9 cellular contexts compared by ENCODE assay signal in the genomic region with DNA sequence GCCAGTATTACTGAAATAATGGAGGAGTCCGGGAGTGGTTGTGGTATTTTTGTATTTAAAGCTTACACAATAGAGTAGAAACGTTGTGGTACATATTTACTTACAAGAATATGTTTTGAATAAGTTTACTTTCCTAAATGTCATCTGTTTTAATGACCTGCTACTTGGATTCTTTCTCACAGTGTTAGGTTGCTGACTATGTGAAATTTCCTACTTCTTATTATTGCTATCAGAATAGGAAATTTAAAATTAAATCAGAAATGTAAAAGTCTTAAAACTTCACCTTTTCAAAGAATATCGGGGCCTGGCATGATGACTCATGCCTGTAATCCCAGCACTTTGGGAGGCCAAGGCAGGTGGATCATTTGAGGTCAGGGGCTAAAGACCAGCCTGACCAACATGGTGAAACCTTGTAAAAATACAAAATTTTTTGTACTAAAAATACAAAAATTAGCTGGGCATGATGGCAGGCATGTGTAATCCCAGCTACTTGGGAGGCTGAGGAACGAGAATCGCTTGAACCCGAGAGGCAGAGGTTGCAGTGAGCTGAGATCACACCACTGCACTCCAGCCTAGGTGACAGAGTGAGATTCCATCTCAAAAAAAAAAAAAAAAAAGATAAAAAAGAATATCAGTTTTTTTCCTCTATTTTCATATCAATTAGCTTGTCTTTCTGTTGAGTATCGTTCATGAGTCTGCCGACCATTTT.
A peak's percentile ranks its signal among the peaks of the same experiment; 100 is the strongest.
DNase-seq lines count a peak whose midpoint lies in the region; ATAC-seq and TF ChIP-seq lines count a peak whose summit lies in the region.
"Had no signal": no experiment of that assay in that cellular context is flagged by ENCODE, and none has a peak within 500 bp of the region (broad histone marks: within the 10 kb centered on the region; RNA-seq: fewer than 3 reads in every experiment).

No MANE protein-coding gene starts in this region.

- peaks cover 50% of the 10 kb centered on the region for H3K4me1 ChIP-seq in left ventricle myocardium inferior
- H3K4me1 ChIP-seq in upper lobe of left lung = peaks cover 54 to 60% (median 58%) of the 10 kb centered on the region in 4 donors

- WGBS in upper lobe of left lung, 2 donors = 62 to 67% methylated on average over 8 of the region's 8 CpGs

- H3K4me3 Mint-ChIP-seq in activated CD8-positive, alpha-beta T cell treated with anti-CD3 and anti-CD28 coated beads, Interleukin-2, amount 10 ng/mL, durations not matched to agents 7 days and 5 days = peak overlapping the region; percentile 51

- TF ChIP-seq POLR2A in upper lobe of left lung (IDR thresholded peaks at IDR 0.05) = no peak

- no peak for TF ChIP-seq EP300 in upper lobe of left lung (IDR thresholded peaks at IDR 0.05)

- H3K9me3 Mint-ChIP-seq in activated CD8-positive, alpha-beta T cell treated with anti-CD3 and anti-CD28 coated beads, Interleukin-2, amount 10 ng/mL, durations not matched to agents 7 days and 5 days (ENCODE audit: insufficient read depth) = no peaks in the 10 kb centered on the region

- H3K36me3 ChIP-seq in left ventricle myocardium inferior = peaks cover 4% of the 10 kb centered on the region
- H3K36me3 ChIP-seq in upper lobe of left lung = no peaks in the 10 kb centered on the region

- POLR2A ChIA-PET in activated CD8-positive, alpha-beta T cell treated with anti-CD3 and anti-CD28 coated beads, Interleukin-2, amount 10 ng/mL, durations not matched to agents 7 days and 5 days (lab: Charles Lee) = interaction anchor here (0.7 to 8.6 kb wide), 13 partner anchors 11 to 166 kb away, joined by 3 to 406 read pairs (median 7); partner anchors contain the start of genes CLTC, PTRH2 and VMP1

- H3K4me3 ChIP-seq in left ventricle myocardium inferior = no peak overlapping the region
- no peak overlapping the region for H3K4me3 ChIP-seq in upper lobe of left lung

- peak overlapping the region; percentile 81 for H3K27ac Mint-ChIP-seq in activated CD8-positive, alpha-beta T cell treated with anti-CD3 and anti-CD28 coated beads, Interleukin-2, amount 10 ng/mL, durations not matched to agents 7 days and 5 days

- peak overlapping the region; percentile 70 for H3K27ac ChIP-seq in left ventricle myocardium inferior (replicated peaks)
- peak overlapping the region; percentile 85 to 95 (median 88) for H3K27ac ChIP-seq in upper lobe of left lung

- DNase-seq in left ventricle myocardium inferior (no peak), left cardiac atrium (no peak), kidney glomerular epithelial cell (lab: John Stamatoyannopoulos, UW) (peak; percentile 17), upper lobe of left lung (no peak), retina (no peak), left colon (no peak)
- no peak for DNase-seq in activated CD8-positive, alpha-beta T cell treated with anti-CD3 and anti-CD28 coated beads, Interleukin-2, amount 10 ng/mL, durations not matched to agents 7 days and 5 days
- DNase-seq: DMS153 had no signal

- peaks cover 30% of the 10 kb centered on the region for H3K36me3 Mint-ChIP-seq in activated CD8-positive, alpha-beta T cell treated with anti-CD3 and anti-CD28 coated beads, Interleukin-2, amount 10 ng/mL, durations not matched to agents 7 days and 5 days (ENCODE audit: low read depth)

- H3K27me3 ChIP-seq in left ventricle myocardium inferior (ENCODE audit: low read depth) (no peaks in the 10 kb centered on the region), upper lobe of left lung (no peaks in the 10 kb centered on the region)

- CTCF ChIA-PET in activated CD8-positive, alpha-beta T cell treated with anti-CD3 and anti-CD28 coated beads, Interleukin-2, amount 10 ng/mL, durations not matched to agents 7 days and 5 days (lab: Charles Lee) = interaction anchor here (0.6 to 7.5 kb wide), 10 partner anchors 14 to 130 kb away, joined by 3 to 79 read pairs (median 4); no protein-coding TSS in a partner anchor

- TF ChIP-seq CTCF in left ventricle myocardium inferior (IDR thresholded peaks at IDR 0.05; ENCODE audit: borderline replicate concordance) (no peak), upper lobe of left lung (IDR thresholded peaks at IDR 0.05) (no peak)

- ATAC-seq in left cardiac atrium (no peak), upper lobe of left lung (ENCODE audit: low FRiP score in 2 of 2) (no peak), GM21825 (IDR thresholded peaks at IDR 0.05; ENCODE audit: unreplicated experiment) (no peak), left colon (no peak)
- ATAC-seq in activated CD8-positive, alpha-beta T cell treated with anti-CD3 and anti-CD28 coated beads, Interleukin-2, amount 10 ng/mL, durations not matched to agents 7 days and 5 days = no peak

- no peaks in the 10 kb centered on the region for H3K27me3 Mint-ChIP-seq in activated CD8-positive, alpha-beta T cell treated with anti-CD3 and anti-CD28 coated beads, Interleukin-2, amount 10 ng/mL, durations not matched to agents 7 days and 5 days (ENCODE audit: low read depth)

- intact Hi-C loops in left ventricle myocardium inferior (cut with micrococcal nuclease) (no loop called here), left cardiac atrium (cut with DNase I) (loop anchor here in 1 of 2 donors (5.0 kb wide), 1 partner anchor 47 kb away; no protein-coding TSS in a partner anchor), left colon (cut with DNase I, micrococcal nuclease) (no loop called here)

- peaks cover 67% of the 10 kb centered on the region for H3K4me1 Mint-ChIP-seq in activated CD8-positive, alpha-beta T cell treated with anti-CD3 and anti-CD28 coated beads, Interleukin-2, amount 10 ng/mL, durations not matched to agents 7 days and 5 days (ENCODE audit: low read depth)

- H3K9me3 ChIP-seq in left ventricle myocardium inferior (replicated peaks) (no peaks in the 10 kb centered on the region), upper lobe of left lung (no peaks in the 10 kb centered on the region)
